Comparison of ENCODE assay signal across 13 cellular contexts in genomic region chr16:53100889-53101288, GRCh38. TPM values are rescaled to one million over a fixed set of nuclear protein-coding genes. Genes with fewer than 3 reads are reported as not detected.
DNase-seq lines count a peak whose midpoint lies in the region; ATAC-seq and TF ChIP-seq lines count a peak whose summit lies in the region.
"Had no signal": no experiment of that assay in that cellular context is flagged by ENCODE, and none has a peak within 500 bp of the region (broad histone marks: within the 10 kb centered on the region; RNA-seq: fewer than 3 reads in every experiment).

No MANE protein-coding gene starts in this region.

- H3K36me3 Mint-ChIP-seq in IgD-negative memory B cell = peaks cover 2% of the 10 kb centered on the region
- H3K36me3 Mint-ChIP-seq in activated T-cell treated with anti-CD3 and anti-CD28 coated beads, Interleukin-2, amount 50 U/mL, for 24 hours (ENCODE audit: low read depth) = no peaks in the 10 kb centered on the region

- peak overlapping the region in 3 of 4 donors; percentile 84 to 93 (median 91) for H3K4me3 Mint-ChIP-seq in IgD-negative memory B cell
- H3K4me3 Mint-ChIP-seq in activated T-cell treated with anti-CD3 and anti-CD28 coated beads, Interleukin-2, amount 50 U/mL, for 24 hours = no peak overlapping the region

- H4K20me1 ChIP-seq in BLaER1 = no peaks in the 10 kb centered on the region

- ATAC-seq in psoas muscle = no peak
- no peak for ATAC-seq in GM18517 (IDR thresholded peaks at IDR 0.05; ENCODE audit: unreplicated experiment)

- H3K27me3 ChIP-seq in BLaER1 (no peaks in the 10 kb centered on the region), psoas muscle (ENCODE audit: insufficient read depth in 3 of 3, low read length in 2 of 3) (no peaks in the 10 kb centered on the region)

- H3K4me2 ChIP-seq in BLaER1 = peak overlapping the region; percentile 97

- TF ChIP-seq CTCF in coronary artery (IDR thresholded peaks at IDR 0.05) (no peak), psoas muscle (IDR thresholded peaks at IDR 0.05) (no peak)

- no peak overlapping the region for H3K4me3 ChIP-seq in BLaER1
- H3K4me3 ChIP-seq in coronary artery = no peak overlapping the region
- H3K4me3 ChIP-seq in psoas muscle = no peak overlapping the region

- H3K36me3 ChIP-seq in BLaER1 (peaks cover 5% of the 10 kb centered on the region), psoas muscle (ENCODE audit: insufficient read depth in 1 of 2, low read depth in 1 of 2) (no peaks in the 10 kb centered on the region)

- H3K27ac Mint-ChIP-seq in IgD-negative memory B cell = peak overlapping the region; percentile 96 to 99 (median 96)
- no peak overlapping the region for H3K27ac Mint-ChIP-seq in activated T-cell treated with anti-CD3 and anti-CD28 coated beads, Interleukin-2, amount 50 U/mL, for 24 hours

- H3K9me3 Mint-ChIP-seq in IgD-negative memory B cell = no peaks in the 10 kb centered on the region
- no peaks in the 10 kb centered on the region for H3K9me3 Mint-ChIP-seq in activated T-cell treated with anti-CD3 and anti-CD28 coated beads, Interleukin-2, amount 50 U/mL, for 24 hours

- peak overlapping the region; percentile 84; the same call in 1 of the 2 replicates for H3K9ac ChIP-seq in BLaER1

- 95 to 98% (median 97%) methylated on average over 1 of the region's 1 CpG for WGBS in psoas muscle, 3 donors

- H3K4me1 ChIP-seq in BLaER1 (peaks cover 54% of the 10 kb centered on the region), psoas muscle (peaks cover 31% of the 10 kb centered on the region)

- DNase-seq in coronary artery (ENCODE audit: low spot score) (no peak), psoas muscle (no peak), C1 segment of cervical spinal cord (lab: John Stamatoyannopoulos, UW) (no peak)
- DNase-seq in stimulated activated CD4-positive, alpha-beta T cell treated with anti-CD3 and anti-CD28 coated beads, Interleukin-4, amount 100 ng/mL, for 1 hour = no peak
- no peak for DNase-seq in activated T-cell treated with anti-CD3 and anti-CD28 coated beads, Interleukin-2, amount 50 U/mL, for 24 hours
- DNase-seq: cerebellar nuclear complex, DMS79, foreskin melanocyte, NCI-H748 treated with DMSO at 0.1 percent for 48 hours, T1000 had no signal

- H3K9me3 ChIP-seq in BLaER1 (no peaks in the 10 kb centered on the region), psoas muscle (no peaks in the 10 kb centered on the region)

- peak overlapping the region; percentile 94 for H3K27ac ChIP-seq in BLaER1
- peak overlapping the region; percentile 93 to 94 for H3K27ac ChIP-seq in coronary artery
- H3K27ac ChIP-seq in psoas muscle = peak overlapping the region; percentile 89

- intact Hi-C loops in psoas muscle (cut with DNase I) = no loop called here

- H3K27me3 Mint-ChIP-seq in IgD-negative memory B cell = no peaks in the 10 kb centered on the region
- no peaks in the 10 kb centered on the region for H3K27me3 Mint-ChIP-seq in activated T-cell treated with anti-CD3 and anti-CD28 coated beads, Interleukin-2, amount 50 U/mL, for 24 hours

- peaks cover 35 to 41% (median 38%) of the 10 kb centered on the region in 3 donors for H3K4me1 Mint-ChIP-seq in IgD-negative memory B cell
- peaks cover 25% of the 10 kb centered on the region for H3K4me1 Mint-ChIP-seq in activated T-cell treated with anti-CD3 and anti-CD28 coated beads, Interleukin-2, amount 50 U/mL, for 24 hours (ENCODE audit: low read depth)

RNA-seq across cellular contexts. Expression of gene CHD9, which starts 46.1 kb away (rescaled TPM):
- polyA plus RNA-seq in IgD-negative memory B cell (72.3 TPM), psoas muscle (10 to 100 TPM in 2 of 3 donors, 1 to 10 TPM in 1; 5.8 to 26.8 (median 11.7) TPM)
- 10 to 100 TPM; 36.4 to 47.9 (median 45.7) TPM for total RNA-seq in psoas muscle

RNA-seq across cellular contexts. Expression of gene CHD9NB, which starts 48.2 kb away (rescaled TPM):
- polyA plus RNA-seq in IgD-negative memory B cell = not detected
- total RNA-seq in psoas muscle = under 1 TPM in 3 of 4 donors, not detected in 1; 0.13 to 0.56 (median 0.22) TPM
- polyA plus RNA-seq in psoas muscle = under 1 TPM; 0.05 to 0.77 (median 0.14) TPM
